27 cellular contexts compared by ENCODE assay signal in genomic region chr4:83326546-83326945, GRCh38.
"Had no signal": no experiment of that assay in that cellular context is flagged by ENCODE, and none has a peak within 500 bp of the region (broad histone marks: within the 10 kb centered on the region; RNA-seq: fewer than 3 reads in every experiment).

No MANE protein-coding gene starts in this region.

- H3K4me3 ChIP-seq: esophagus muscularis mucosa, gastrocnemius medialis had no signal

- H3K27ac ChIP-seq: brain microvascular endothelial cell, esophagus muscularis mucosa, foreskin keratinocyte, gastrocnemius medialis, VCaP had no signal

- H3K27me3 Mint-ChIP-seq: activated CD8-positive, alpha-beta T cell treated with anti-CD3 and anti-CD28 coated beads for 36 hours; activated naive CD8-positive, alpha-beta T cell; activated T-helper 17 cell treated with anti-CD3 and anti-CD28 coated beads, Interleukin-2, amount 50 U/mL, for 72 hours; effector memory CD8-positive, alpha-beta T cell had no signal

- H3K4me3 Mint-ChIP-seq: activated CD8-positive, alpha-beta T cell treated with anti-CD3 and anti-CD28 coated beads for 36 hours; activated naive CD8-positive, alpha-beta T cell; activated T-cell treated with anti-CD3 and anti-CD28 coated beads, Interleukin-2, amount 50 U/mL, for 4 hours; activated T-helper 17 cell treated with anti-CD3 and anti-CD28 coated beads, Interleukin-2, amount 50 U/mL, for 72 hours; effector memory CD8-positive, alpha-beta T cell; WTC11 had no signal

- H3K4me1 ChIP-seq: esophagus muscularis mucosa, foreskin keratinocyte, gastrocnemius medialis had no signal

- H3K36me3 Mint-ChIP-seq: WTC11 had no signal

- H3K9me3 ChIP-seq: esophagus muscularis mucosa, gastrocnemius medialis had no signal

- DNase-seq: activated CD4-positive, alpha-beta T cell treated with anti-CD3 and anti-CD28 coated beads for 1 hour; activated CD4-positive, alpha-beta T cell treated with anti-CD3 and anti-CD28 coated beads for 4 hours; activated CD4-positive, alpha-beta T cell treated with anti-CD3 and anti-CD28 coated beads, Interleukin-2, amount 50 U/mL, for 1 hour; activated CD4-positive, alpha-beta T cell treated with anti-CD3 and anti-CD28 coated beads, Interleukin-2, amount 50 U/mL, for 48 hours; activated CD8-positive, alpha-beta memory T cell treated with anti-CD3 and anti-CD28 coated beads for 24 hours; activated CD8-positive, alpha-beta T cell treated with anti-CD3 and anti-CD28 coated beads for 36 hours; activated effector memory CD4-positive, alpha-beta T cell treated with Interleukin-2 at 50 U/mL for 16 hours; activated gamma-delta T cell treated with Interleukin-2 at 50 U/mL for 16 hours; activated naive CD4-positive, alpha-beta T cell treated with anti-CD3 and anti-CD28 coated beads, Interleukin-2, amount 50 U/mL, for 16 hours; activated naive CD4-positive, alpha-beta T cell treated with Interleukin-2 at 50 U/mL for 16 hours; activated T-cell treated with anti-CD3 and anti-CD28 coated beads, Interleukin-2, amount 50 U/mL, for 4 hours; amniotic stem cell; brain microvascular endothelial cell; cortex of kidney; dermis blood vessel endothelial cell; effector CD4-positive, alpha-beta T cell; effector memory CD8-positive, alpha-beta T cell; erythroblast; foreskin keratinocyte; gastrocnemius medialis; glutamatergic neuron; T-helper 2 cell had no signal

- H3K27ac Mint-ChIP-seq: activated CD8-positive, alpha-beta T cell treated with anti-CD3 and anti-CD28 coated beads for 36 hours; activated naive CD8-positive, alpha-beta T cell; activated T-helper 17 cell treated with anti-CD3 and anti-CD28 coated beads, Interleukin-2, amount 50 U/mL, for 72 hours; WTC11 had no signal

- H3K27me3 ChIP-seq: brain microvascular endothelial cell, esophagus muscularis mucosa, foreskin keratinocyte, gastrocnemius medialis had no signal

- H3K9me3 Mint-ChIP-seq: activated CD8-positive, alpha-beta T cell treated with anti-CD3 and anti-CD28 coated beads for 36 hours; activated T-cell treated with anti-CD3 and anti-CD28 coated beads, Interleukin-2, amount 50 U/mL, for 4 hours; activated T-helper 17 cell treated with anti-CD3 and anti-CD28 coated beads, Interleukin-2, amount 50 U/mL, for 72 hours; effector memory CD8-positive, alpha-beta T cell; WTC11 had no signal

- H3K36me3 ChIP-seq: brain microvascular endothelial cell, esophagus muscularis mucosa, gastrocnemius medialis had no signal
